Comparison of ENCODE assay signal across 8 cellular contexts in genomic region chr5:171957591-171958251, GRCh38. TPM values are rescaled to one million over a fixed set of nuclear protein-coding genes. Genes with fewer than 3 reads are reported as not detected.
DNase-seq lines count a peak whose midpoint lies in the region; ATAC-seq and TF ChIP-seq lines count a peak whose summit lies in the region.

No MANE protein-coding gene starts in this region.

- peak; percentile 69 for ATAC-seq in activated CD8-positive, alpha-beta T cell treated with anti-CD3 and anti-CD28 coated beads, Interleukin-2, amount 10 ng/mL, durations not matched to agents 7 days and 5 days
- peak; percentile 21 for ATAC-seq in memory B cell (ENCODE audit: low read depth)

- TF ChIP-seq CTCF in A673 (conservative IDR thresholded peaks at IDR 0.05; ENCODE audit: low read depth, low read length): no peak
- no peak for TF ChIP-seq CTCF in HEK293 (tag by site-specific recombination; IDR thresholded peaks at IDR 0.05)
- no peak for TF ChIP-seq CTCF in tibial nerve (IDR thresholded peaks at IDR 0.05)
- TF ChIP-seq CTCF in Peyer's patch (IDR thresholded peaks at IDR 0.05): no peak

- intact Hi-C loops in A673 (cut with micrococcal nuclease; ENCODE audit: unreplicated experiment): no loop called here

- H3K4me1 Mint-ChIP-seq in activated CD8-positive, alpha-beta T cell treated with anti-CD3 and anti-CD28 coated beads, Interleukin-2, amount 10 ng/mL, durations not matched to agents 7 days and 5 days (ENCODE audit: low read depth): peaks cover 61% of the 10 kb centered on the region
- H3K4me1 Mint-ChIP-seq in memory B cell: peaks cover 53% of the 10 kb centered on the region

- no peaks in the 10 kb centered on the region for H3K27me3 Mint-ChIP-seq in activated CD8-positive, alpha-beta T cell treated with anti-CD3 and anti-CD28 coated beads, Interleukin-2, amount 10 ng/mL, durations not matched to agents 7 days and 5 days (ENCODE audit: low read depth)
- no peaks in the 10 kb centered on the region for H3K27me3 Mint-ChIP-seq in memory B cell

- no peaks in the 10 kb centered on the region for H3K9me3 Mint-ChIP-seq in activated CD8-positive, alpha-beta T cell treated with anti-CD3 and anti-CD28 coated beads, Interleukin-2, amount 10 ng/mL, durations not matched to agents 7 days and 5 days (ENCODE audit: insufficient read depth)
- H3K9me3 Mint-ChIP-seq in memory B cell: no peaks in the 10 kb centered on the region

- no peak overlapping the region for H3K4me3 ChIP-seq in A673 (ENCODE audit: low read depth, low read length, poor library complexity, severe bottlenecking)
- no peak overlapping the region for H3K4me3 ChIP-seq in HEK293 (ENCODE audit: low read depth, low read length)
- no peak overlapping the region for H3K4me3 ChIP-seq in tibial nerve
- no peak overlapping the region for H3K4me3 ChIP-seq in Peyer's patch

- no peak for TF ChIP-seq EP300 in tibial nerve (IDR thresholded peaks at IDR 0.05)

- H3K36me3 ChIP-seq in A673 (ENCODE audit: insufficient read depth, low read length, poor library complexity, severe bottlenecking): no peaks in the 10 kb centered on the region
- peaks cover 4% of the 10 kb centered on the region in 2 experiments; a peak in 2 of 3 replicates for H3K36me3 ChIP-seq in HEK293 (ENCODE audit: control insufficient read depth in 2 of 2, insufficient read depth in 1 of 2, low read length in 2 of 2)
- H3K36me3 ChIP-seq in tibial nerve: no peaks in the 10 kb centered on the region
- H3K36me3 ChIP-seq in Peyer's patch: no peaks in the 10 kb centered on the region

- DNase-seq in A673 (ENCODE audit: low spot score) (no peak), memory B cell (ENCODE audit: low spot score in 2 of 2) (no peak), tibial nerve (ENCODE audit: low spot score in 2 of 2) (no peak), Peyer's patch (no peak), SW480 (ENCODE audit: low spot score) (no peak), HuH-7.5 (ENCODE audit: low spot score) (no peak)
- DNase-seq in activated CD8-positive, alpha-beta T cell treated with anti-CD3 and anti-CD28 coated beads, Interleukin-2, amount 10 ng/mL, durations not matched to agents 7 days and 5 days: peak; percentile 43

- H3K36me3 Mint-ChIP-seq in activated CD8-positive, alpha-beta T cell treated with anti-CD3 and anti-CD28 coated beads, Interleukin-2, amount 10 ng/mL, durations not matched to agents 7 days and 5 days (ENCODE audit: low read depth): peaks cover 5% of the 10 kb centered on the region
- H3K36me3 Mint-ChIP-seq in memory B cell: no peaks in the 10 kb centered on the region

- POLR2A ChIA-PET in A673 (lab: Charles Lee; ENCODE audit: low non-redundant PET): no interaction called here
- POLR2A ChIA-PET in HEK293 (lab: Yijun Ruan, JAX): no interaction called here
- POLR2A ChIA-PET in activated CD8-positive, alpha-beta T cell treated with anti-CD3 and anti-CD28 coated beads, Interleukin-2, amount 10 ng/mL, durations not matched to agents 7 days and 5 days (lab: Charles Lee): interaction anchor here (1.8 kb wide), 1 partner anchor 49 kb away, joined by 9 read pairs; the partner anchor contains the start of gene FBXW11

- H3K27ac ChIP-seq in A673 (ENCODE audit: low read depth, low read length, poor library complexity, severe bottlenecking) (peak overlapping the region; percentile 39), HEK293 (ENCODE audit: extremely low read depth, low read depth, low read length) (no peak overlapping the region), tibial nerve (no peak overlapping the region), Peyer's patch (no peak overlapping the region)

- peak overlapping the region; percentile 71 for H3K27ac Mint-ChIP-seq in activated CD8-positive, alpha-beta T cell treated with anti-CD3 and anti-CD28 coated beads, Interleukin-2, amount 10 ng/mL, durations not matched to agents 7 days and 5 days
- H3K27ac Mint-ChIP-seq in memory B cell: peak overlapping the region; percentile 74

- WGBS in tibial nerve, 2 donors: 80 to 84% methylated on average over 9 of the region's 9 CpGs

- TF ChIP-seq POLR2A in tibial nerve (IDR thresholded peaks at IDR 0.05): no peak
- no peak for TF ChIP-seq POLR2A in Peyer's patch (IDR thresholded peaks at IDR 0.05)

- H3K4me1 ChIP-seq in A673 (ENCODE audit: insufficient read depth, low read length, poor library complexity, severe bottlenecking): peaks cover 42% of the 10 kb centered on the region
- H3K4me1 ChIP-seq in HEK293 (ENCODE audit: control insufficient read depth, insufficient read depth, low read length): peaks cover 56% of the 10 kb centered on the region
- H3K4me1 ChIP-seq in tibial nerve: peaks cover 0 to 80% (median 26%) of the 10 kb centered on the region in 4 donors
- peaks cover 0 to 18% (median 3%) of the 10 kb centered on the region in 4 donors for H3K4me1 ChIP-seq in Peyer's patch

- BruUV-seq in A673 (replicated peaks; lab: Mats Ljungman, UMichigan): no TSS peak

- H3K9me3 ChIP-seq in A673 (ENCODE audit: low read depth, low read length, poor library complexity, severe bottlenecking) (no peaks in the 10 kb centered on the region), HEK293 (ENCODE audit: control insufficient read depth, insufficient read depth, low read depth, low read length) (no peaks in the 10 kb centered on the region), tibial nerve (no peaks in the 10 kb centered on the region), Peyer's patch (no peaks in the 10 kb centered on the region)

- no peaks in the 10 kb centered on the region for H3K27me3 ChIP-seq in A673 (replicated peaks; ENCODE audit: insufficient read depth, low read depth, low read length, poor library complexity)
- no peaks in the 10 kb centered on the region for H3K27me3 ChIP-seq in tibial nerve
- no peaks in the 10 kb centered on the region for H3K27me3 ChIP-seq in Peyer's patch

- CTCF ChIA-PET in A673 (lab: Charles Lee): interaction anchor here (0.6 kb wide), 1 partner anchor 91 kb away, joined by 3 read pairs; no protein-coding TSS in a partner anchor
- CTCF ChIA-PET in HEK293 (lab: Yijun Ruan, JAX): no interaction called here
- CTCF ChIA-PET in activated CD8-positive, alpha-beta T cell treated with anti-CD3 and anti-CD28 coated beads, Interleukin-2, amount 10 ng/mL, durations not matched to agents 7 days and 5 days (lab: Charles Lee): interaction anchor here (0.9 to 1.7 kb wide), 3 partner anchors 46 to 51 kb away, joined by 3 to 6 read pairs (median 3); no protein-coding TSS in a partner anchor

- peak overlapping the region; percentile 32 for H3K4me3 Mint-ChIP-seq in activated CD8-positive, alpha-beta T cell treated with anti-CD3 and anti-CD28 coated beads, Interleukin-2, amount 10 ng/mL, durations not matched to agents 7 days and 5 days
- H3K4me3 Mint-ChIP-seq in memory B cell: peak overlapping the region; percentile 4

TF ChIP-seq in HEK293, 187 proteins besides CTCF, POLR2A, EP300 and RAD21:
- TF ChIP-seq ZNF423 (tag by site-specific recombination; IDR thresholded peaks at IDR 0.05) (no peak), ZNF48 (tag by site-specific recombination; IDR thresholded peaks at IDR 0.05) (no peak)
- TF ChIP-seq, protein P1, sequence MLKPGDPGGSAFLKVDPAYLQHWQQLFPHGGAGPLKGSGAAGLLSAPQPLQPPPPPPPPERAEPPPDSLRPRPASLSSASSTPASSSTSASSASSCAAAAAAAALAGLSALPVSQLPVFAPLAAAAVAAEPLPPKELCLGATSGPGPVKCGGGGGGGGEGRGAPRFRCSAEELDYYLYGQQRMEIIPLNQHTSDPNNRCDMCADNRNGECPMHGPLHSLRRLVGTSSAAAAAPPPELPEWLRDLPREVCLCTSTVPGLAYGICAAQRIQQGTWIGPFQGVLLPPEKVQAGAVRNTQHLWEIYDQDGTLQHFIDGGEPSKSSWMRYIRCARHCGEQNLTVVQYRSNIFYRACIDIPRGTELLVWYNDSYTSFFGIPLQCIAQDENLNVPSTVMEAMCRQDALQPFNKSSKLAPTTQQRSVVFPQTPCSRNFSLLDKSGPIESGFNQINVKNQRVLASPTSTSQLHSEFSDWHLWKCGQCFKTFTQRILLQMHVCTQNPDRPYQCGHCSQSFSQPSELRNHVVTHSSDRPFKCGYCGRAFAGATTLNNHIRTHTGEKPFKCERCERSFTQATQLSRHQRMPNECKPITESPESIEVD (tag by site-specific recombination; IDR thresholded peaks at IDR 0.05): peak; percentile 70
- TF ChIP-seq, protein P2, sequence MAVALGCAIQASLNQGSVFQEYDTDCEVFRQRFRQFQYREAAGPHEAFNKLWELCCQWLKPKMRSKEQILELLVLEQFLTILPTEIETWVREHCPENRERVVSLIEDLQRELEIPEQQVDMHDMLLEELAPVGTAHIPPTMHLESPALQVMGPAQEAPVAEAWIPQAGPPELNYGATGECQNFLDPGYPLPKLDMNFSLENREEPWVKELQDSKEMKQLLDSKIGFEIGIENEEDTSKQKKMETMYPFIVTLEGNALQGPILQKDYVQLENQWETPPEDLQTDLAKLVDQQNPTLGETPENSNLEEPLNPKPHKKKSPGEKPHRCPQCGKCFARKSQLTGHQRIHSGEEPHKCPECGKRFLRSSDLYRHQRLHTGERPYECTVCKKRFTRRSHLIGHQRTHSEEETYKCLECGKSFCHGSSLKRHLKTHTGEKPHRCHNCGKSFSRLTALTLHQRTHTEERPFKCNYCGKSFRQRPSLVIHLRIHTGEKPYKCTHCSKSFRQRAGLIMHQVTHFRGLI (tag by site-specific recombination; IDR thresholded peaks at IDR 0.05): 0 out of 2 replicates have a peak, but pooled peaks have one; percentile 43

RNA-seq across cellular contexts. Expression of gene FBXW11, which starts 48.7 kb away (rescaled TPM):
- 34.9 and 40.2 TPM in 2 replicates for total RNA-seq in A673 (2021)
- total RNA-seq in activated CD8-positive, alpha-beta T cell treated with anti-CD3 and anti-CD28 coated beads, Interleukin-2, amount 10 ng/mL, durations not matched to agents 7 days and 5 days: 10 to 100 TPM; 26.3 to 27.1 TPM
- 10 to 100 TPM; 49.2 to 96.4 (median 73.4) TPM for total RNA-seq in tibial nerve
- total RNA-seq in Peyer's patch: 10 to 100 TPM; 40.7 to 76.7 (median 49.1) TPM
